In genomic region chr5:112146323-112146848, GRCh38 we compare ENCODE assay signal across 8 cellular contexts.
DNase-seq lines count a peak whose midpoint lies in the region; FAIRE-seq and TF ChIP-seq lines count a peak whose summit lies in the region.

No MANE protein-coding gene starts in this region.

- H4K20me1 ChIP-seq in GM23248 (ENCODE audit: insufficient read depth) = no peaks in the 10 kb centered on the region
- H4K20me1 ChIP-seq in keratinocyte (ENCODE audit: control insufficient read depth, extremely low read depth, insufficient read depth, low read length) = no peaks in the 10 kb centered on the region

- H3K4me2 ChIP-seq in GM23248 (ENCODE audit: unreplicated experiment) (peak overlapping the region; percentile 70), keratinocyte (ENCODE audit: control insufficient read depth, extremely low read depth, insufficient read depth, low read depth, low read length) (peak overlapping the region; percentile 2)

- H3K9me3 ChIP-seq in GM23248 (ENCODE audit: low read depth) (no peaks in the 10 kb centered on the region), keratinocyte (ENCODE audit: control insufficient read depth, low read depth, low read length) (no peaks in the 10 kb centered on the region)

- dilution Hi-C loops in keratinocyte (cut with MboI; ENCODE audit: extremely low pct_ligation_motif_present, low sequenced_read_pairs) = no loop called here

- WGBS in GM23248 (ENCODE audit: low coverage in 1 of 2, low lambda C conversion rate in 2 of 2, missing lambda C conversion rate in 2 of 2), 2 experiments = 1 to 2% methylated on average over 5 of the region's 5 CpGs

- peak overlapping the region; percentile 42 for H3K4me3 ChIP-seq in GM23248
- H3K4me3 ChIP-seq in keratinocyte (ENCODE audit: control insufficient read depth in 2 of 3, extremely low read depth in 1 of 3, insufficient read depth in 2 of 3, low read depth in 1 of 3, low read length in 3 of 3) = no peak overlapping the region

- FAIRE-seq in GM12891 (lab: Jason Lieb, UNC) (peak; percentile 50), keratinocyte (lab: Jason Lieb, UNC) (no peak)

- H3K4me1 ChIP-seq in GM23248 (ENCODE audit: insufficient read depth) = peaks cover 26% of the 10 kb centered on the region
- peaks cover 14% of the 10 kb centered on the region for H3K4me1 ChIP-seq in keratinocyte (ENCODE audit: control insufficient read depth, extremely low read depth, insufficient read depth, low read length)

- TF ChIP-seq POLR2A in GM12891 (IDR thresholded peaks at IDR 0.05; ENCODE audit: low read depth, low read length) = no peak

- H2AFZ ChIP-seq in GM23248 (no peak overlapping the region), keratinocyte (ENCODE audit: control insufficient read depth, low read length) (no peak overlapping the region)

- TF ChIP-seq CTCF in keratinocyte (optimal IDR thresholded peaks at IDR 0.05 in 1 of 3, IDR thresholded peaks at IDR 0.05 in 1 of 3, conservative IDR thresholded peaks at IDR 0.05 in 1 of 3; ENCODE audit: extremely low read depth in 1 of 3, insufficient read depth in 2 of 3, low read length in 3 of 3) = no peak

- no peaks in the 10 kb centered on the region for H3K9me1 ChIP-seq in keratinocyte (ENCODE audit: control insufficient read depth, extremely low read depth, insufficient read depth, low read length)

- in situ Hi-C loops in GM23248 (cut with MboI) = loop anchor here (5.0 kb wide), 1 partner anchor 389 kb away; the partner anchor contains the start of gene NREP

- H3K79me2 ChIP-seq in GM23248 (ENCODE audit: insufficient read depth) = 0 out of 2 replicates have a peak, but pooled peaks cover 6% of the 10 kb centered on the region
- H3K79me2 ChIP-seq in keratinocyte (ENCODE audit: control insufficient read depth, insufficient read depth, low read length) = no peaks in the 10 kb centered on the region

- H3K9ac ChIP-seq in GM23248 (peak overlapping the region; percentile 66), keratinocyte (ENCODE audit: control insufficient read depth, extremely low read depth, insufficient read depth, low read length) (no peak overlapping the region)

- DNase-seq in GM12891 (ENCODE audit: insufficient read length, low spot score) (no peak), GM23248 (peak; percentile 95), MV-4-11 (lab: John Stamatoyannopoulos, UW) (peak; percentile 32), keratinocyte (ENCODE audit: low read depth, low spot score) (no peak), CD1c-positive myeloid dendritic cell (ENCODE audit: extremely low spot score) (no peak), NCI-H2196 (lab: John Stamatoyannopoulos, UW; ENCODE audit: unreplicated experiment) (no peak), NCI-H1105 (lab: John Stamatoyannopoulos, UW) (no peak), NCI-H2029 treated with DMSO at 0.1 percent for 48 hours (lab: John Stamatoyannopoulos, UW) (no peak)

- H3K36me3 ChIP-seq in GM23248 (ENCODE audit: low read depth) (no peaks in the 10 kb centered on the region), keratinocyte (ENCODE audit: control insufficient read depth in 2 of 2, extremely low read depth in 1 of 2, insufficient read depth in 2 of 2, low read length in 2 of 2) (no peaks in the 10 kb centered on the region)

- peaks cover 13% of the 10 kb centered on the region for H3F3A ChIP-seq in GM23248 (ENCODE audit: insufficient read depth)

- peak overlapping the region; percentile 83 for H3K27ac ChIP-seq in GM23248
- H3K27ac ChIP-seq in keratinocyte (ENCODE audit: control insufficient read depth, insufficient read depth, low read length) = no peak overlapping the region

- no peaks in the 10 kb centered on the region for H3K9me2 ChIP-seq in GM23248 (ENCODE audit: insufficient read depth)

- H3K27me3 ChIP-seq in GM23248 (replicated peaks; ENCODE audit: insufficient read depth) (no peaks in the 10 kb centered on the region), keratinocyte (ENCODE audit: control insufficient read depth, extremely low read depth, insufficient read depth, low read length) (no peaks in the 10 kb centered on the region)

TF ChIP-seq in GM12891, 5 proteins besides CTCF, POLR2A, EP300 and RAD21:
- TF ChIP-seq POU2F2 (IDR thresholded peaks at IDR 0.05; ENCODE audit: low read depth, low read length) = no peak

Comparison
In these comparisons a context has a peak if more than half of its experiments do, and no peak if none do; other contexts are left out.
1. DNase-seq: peak in GM23248 (single experiment) and MV-4-11 (single experiment); none in GM12891 (single experiment), keratinocyte (single experiment), CD1c-positive myeloid dendritic cell (single experiment), NCI-H2196 (single experiment), NCI-H1105 (single experiment) and NCI-H2029 treated with DMSO at 0.1 percent for 48 hours (single experiment).